In genomic region chr17:41836550-41837196, GRCh38 we compare ENCODE assay signal across 9 cellular contexts. TPM values are rescaled to one million over a fixed set of nuclear protein-coding genes. Genes with fewer than 3 reads are reported as not detected.
DNase-seq lines count a peak whose midpoint lies in the region; TF ChIP-seq lines count a peak whose summit lies in the region.
"Had no signal": no experiment of that assay in that cellular context is flagged by ENCODE, and none has a peak within 500 bp of the region (broad histone marks: within the 10 kb centered on the region; RNA-seq: fewer than 3 reads in every experiment).

No MANE protein-coding gene starts in this region.

- CTCF ChIA-PET in CD8-positive, alpha-beta memory T cell (lab: Charles Lee): interaction anchor here (1.2 kb wide), 1 partner anchor 22 kb away, joined by 3 read pairs; no protein-coding TSS in a partner anchor
- CTCF ChIA-PET in PC-9 (lab: Charles Lee): no interaction called here

- no peaks in the 10 kb centered on the region for H3K27me3 ChIP-seq in CD8-positive, alpha-beta memory T cell (ENCODE audit: insufficient read depth, low read length, poor library complexity, severe bottlenecking)
- H3K27me3 ChIP-seq in PC-9 (ENCODE audit: insufficient read depth, low read depth) (no peaks in the 10 kb centered on the region), parathyroid adenoma (ENCODE audit: control insufficient read depth, insufficient read depth, low read length) (no peaks in the 10 kb centered on the region)

- no peak for DNase-seq in CD8-positive, alpha-beta memory T cell
- DNase-seq in PC-9 (no peak), epidermal melanocyte (ENCODE audit: insufficient read length, low spot score) (peak; percentile 3), germinal center (ENCODE audit: low spot score) (no peak), ecto neural progenitor cell (ENCODE audit: low spot score) (no peak), NCI-H146 (lab: John Stamatoyannopoulos, UW) (no peak), amniotic stem cell (lab: John Stamatoyannopoulos, UW) (no peak)

- H3K4me2 ChIP-seq in PC-9 (peak overlapping the region; percentile 93), parathyroid adenoma (ENCODE audit: low read length) (peak overlapping the region; percentile 97)

- no TSS peak for BruUV-seq in PC-9 (replicated peaks; lab: Mats Ljungman, UMichigan)

- no peaks in the 10 kb centered on the region for H4K20me1 ChIP-seq in PC-9 (ENCODE audit: insufficient read depth)

- H3K9me2 ChIP-seq in PC-9 (ENCODE audit: insufficient read depth): no peaks in the 10 kb centered on the region

- peaks cover 17% of the 10 kb centered on the region for H3K4me1 ChIP-seq in CD8-positive, alpha-beta memory T cell (ENCODE audit: insufficient read depth, low read length)
- H3K4me1 ChIP-seq in PC-9 (replicated peaks; ENCODE audit: insufficient read depth) (peaks cover 11% of the 10 kb centered on the region), parathyroid adenoma (no peaks in the 10 kb centered on the region)

- H3K36me3 ChIP-seq in CD8-positive, alpha-beta memory T cell (ENCODE audit: insufficient read depth, low read length): no peaks in the 10 kb centered on the region
- H3K36me3 ChIP-seq in PC-9 (ENCODE audit: low read depth) (0 out of 2 replicates have a peak, but pooled peaks cover 3% of the 10 kb centered on the region), parathyroid adenoma (ENCODE audit: control insufficient read depth, insufficient read depth, low read length) (no peaks in the 10 kb centered on the region)

- peak overlapping the region; percentile 83 to 92 (median 86) for H3K4me3 Mint-ChIP-seq in CD8-positive, alpha-beta memory T cell

- peak overlapping the region; percentile 56 for H3K4me3 ChIP-seq in CD8-positive, alpha-beta memory T cell (ENCODE audit: low read length)
- H3K4me3 ChIP-seq in PC-9 (peak overlapping the region; percentile 93), parathyroid adenoma (ENCODE audit: low read depth, low read length) (peak overlapping the region; percentile 77)

- H3K9me3 ChIP-seq in CD8-positive, alpha-beta memory T cell (ENCODE audit: low read length): no peaks in the 10 kb centered on the region
- H3K9me3 ChIP-seq in PC-9 (ENCODE audit: insufficient read depth, low read depth): no peaks in the 10 kb centered on the region
- H3K9me3 ChIP-seq in parathyroid adenoma (ENCODE audit: control insufficient read depth, low read length): no peaks in the 10 kb centered on the region

- H2AFZ ChIP-seq in PC-9 (peak overlapping the region; percentile 96), parathyroid adenoma (peak overlapping the region; percentile 89)

- intact Hi-C loops in PC-9 (cut with micrococcal nuclease; ENCODE audit: unreplicated experiment): no loop called here

- POLR2A ChIA-PET in CD8-positive, alpha-beta memory T cell (lab: Charles Lee): interaction anchor here (0.6 kb wide), 2 partner anchors 25 to 36 kb away, joined by 3 to 7 read pairs; no protein-coding TSS in a partner anchor
- POLR2A ChIA-PET in PC-9 (lab: Charles Lee; ENCODE audit: unreplicated experiment): no interaction called here

- H3K9me3 Mint-ChIP-seq in CD8-positive, alpha-beta memory T cell: no peaks in the 10 kb centered on the region

- H3K27me3 Mint-ChIP-seq in CD8-positive, alpha-beta memory T cell: peaks cover 0 to 3% of the 10 kb centered on the region in 2 donors

- peaks cover 0 to 16% (median 1%) of the 10 kb centered on the region in 3 donors for H3K36me3 Mint-ChIP-seq in CD8-positive, alpha-beta memory T cell

- 0 out of 2 replicates have a peak, but pooled peaks cover 8% of the 10 kb centered on the region for H3K79me2 ChIP-seq in PC-9 (ENCODE audit: low read depth)
- H3K79me2 ChIP-seq in parathyroid adenoma: no peaks in the 10 kb centered on the region

- no peak overlapping the region for H3K9ac ChIP-seq in parathyroid adenoma

- H3K27ac ChIP-seq in CD8-positive, alpha-beta memory T cell (ENCODE audit: low read depth, low read length): no peak overlapping the region
- H3K27ac ChIP-seq in PC-9: no peak overlapping the region
- H3K27ac ChIP-seq in parathyroid adenoma: no peak overlapping the region

- H3K4me1 Mint-ChIP-seq in CD8-positive, alpha-beta memory T cell: peaks cover 11 to 23% (median 13%) of the 10 kb centered on the region in 3 donors

- peak overlapping the region in 6 of 8 donors; percentile 11 to 91 (median 64) for H3K27ac Mint-ChIP-seq in CD8-positive, alpha-beta memory T cell

- no peaks in the 10 kb centered on the region for H3F3A ChIP-seq in PC-9 (ENCODE audit: insufficient read depth, low read depth)

- TF ChIP-seq CTCF in PC-9 (conservative IDR thresholded peaks at IDR 0.05) (no peak), parathyroid adenoma (IDR thresholded peaks at IDR 0.05) (no peak)

RNA-seq across cellular contexts. Expression of gene NT5C3B, which starts 0.6 kb away (rescaled TPM):
- total RNA-seq in CD8-positive, alpha-beta memory T cell: 10 to 100 TPM; 48.5 to 50.2 TPM
- polyA plus RNA-seq in CD8-positive, alpha-beta memory T cell: 45.0 TPM
- total RNA-seq in PC-9 (2021): 48.8 and 51.1 TPM in 2 replicates

RNA-seq across cellular contexts. Expression of gene KLHL10, which starts 1.0 kb away (rescaled TPM):
- not detected for total RNA-seq in CD8-positive, alpha-beta memory T cell
- 0.24 TPM for polyA plus RNA-seq in CD8-positive, alpha-beta memory T cell
- total RNA-seq in PC-9 (2021): not detected in 2 replicates
- total RNA-seq: left lobe of liver had no signal

RNA-seq across cellular contexts. Expression of gene FKBP10, which starts 23.9 kb away (rescaled TPM):
- total RNA-seq in CD8-positive, alpha-beta memory T cell: 1 to 10 TPM; 1.4 to 1.5 TPM
- polyA plus RNA-seq in CD8-positive, alpha-beta memory T cell: not detected
- 143 and 164 TPM in 2 replicates for total RNA-seq in PC-9 (2021)

RNA-seq across cellular contexts. Expression of gene P3H4, which starts 24.9 kb away (rescaled TPM):
- total RNA-seq in CD8-positive, alpha-beta memory T cell: 1 to 10 TPM; 2.6 to 3.7 TPM
- 5.4 TPM for polyA plus RNA-seq in CD8-positive, alpha-beta memory T cell
- 26.8 and 34.0 TPM in 2 replicates for total RNA-seq in PC-9 (2021)

RNA-seq across cellular contexts. Expression of gene KLHL11, which starts 28.6 kb away (rescaled TPM):
- total RNA-seq in CD8-positive, alpha-beta memory T cell: 10 to 100 TPM; 24.7 to 26.9 TPM
- 6.4 TPM for polyA plus RNA-seq in CD8-positive, alpha-beta memory T cell
- total RNA-seq in PC-9 (2021): 13.3 and 14.5 TPM in 2 replicates

Comparison
In these comparisons a context has a peak if more than half of its experiments do, and no peak if none do; other contexts are left out.
1. RNA of gene FKBP10, which starts 23.9 kb away (total RNA-seq): 143 to 164 TPM in PC-9; 1.4 to 1.5 TPM in CD8-positive, alpha-beta memory T cell; every median in the first group is over 10 times any median in the second.
2. Peak in every context shown above with its lines, with median percentiles within 50 percentile points of each other: H3K4me3 ChIP-seq.